In the genomic region with DNA sequence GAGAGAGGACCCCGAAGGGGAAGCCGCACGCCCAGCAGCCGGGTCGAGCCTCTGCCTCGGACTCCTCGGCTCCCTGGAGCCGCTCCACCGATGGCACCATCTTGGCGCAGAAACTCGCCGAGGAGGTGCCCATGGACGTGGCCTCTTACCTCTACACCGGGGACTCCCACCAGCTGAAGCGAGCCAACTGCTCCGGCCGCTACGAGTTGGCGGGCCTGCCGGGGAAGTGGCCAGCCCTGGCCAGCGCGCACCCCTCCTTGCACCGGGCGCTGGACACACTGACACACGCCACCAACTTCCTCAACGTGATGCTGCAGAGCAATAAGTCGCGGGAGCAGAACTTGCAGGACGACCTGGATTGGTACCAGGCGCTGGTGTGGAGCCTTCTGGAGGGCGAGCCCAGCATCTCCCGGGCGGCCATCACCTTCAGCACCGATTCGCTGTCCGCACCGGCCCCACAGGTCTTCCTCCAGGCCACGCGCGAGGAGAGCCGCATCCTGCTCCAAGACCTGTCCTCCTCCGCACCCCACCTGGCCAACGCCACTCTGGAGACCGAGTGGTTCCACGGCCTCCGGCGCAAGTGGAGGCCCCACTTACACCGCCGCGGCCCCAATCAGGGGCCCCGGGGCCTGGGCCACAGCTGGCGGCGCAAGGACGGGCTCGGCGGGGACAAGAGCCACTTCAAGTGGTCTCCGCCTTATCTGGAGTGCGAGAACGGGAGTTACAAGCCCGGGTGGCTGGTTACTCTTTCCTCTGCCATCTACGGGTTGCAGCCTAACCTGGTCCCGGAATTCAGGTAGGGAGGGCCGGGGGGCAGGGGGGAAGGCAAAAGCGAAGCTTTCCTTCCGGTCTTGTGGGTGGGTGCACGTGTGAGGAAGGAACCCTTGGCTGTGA, we compare ENCODE assay signal across 10 cellular contexts. TPM values are rescaled to one million over a fixed set of nuclear protein-coding genes. Genes with fewer than 3 reads are reported as not detected.
DNase-seq lines count a peak whose midpoint lies in the region; TF ChIP-seq lines count a peak whose summit lies in the region.
"Had no signal": no experiment of that assay in that cellular context is flagged by ENCODE, and none has a peak within 500 bp of the region (broad histone marks: within the 10 kb centered on the region; RNA-seq: fewer than 3 reads in every experiment).

No MANE protein-coding gene starts in this region.

- intact Hi-C loops in Caco-2 (cut with micrococcal nuclease; ENCODE audit: unreplicated experiment) = no loop called here

- no peaks in the 10 kb centered on the region for H3K4me1 Mint-ChIP-seq in Caco-2 (ENCODE audit: low read depth, unreplicated experiment)

- no peak overlapping the region for H3K27ac ChIP-seq in coronary artery

- TF ChIP-seq RAD21 in Ishikawa (IDR thresholded peaks at IDR 0.05; ENCODE audit: low read depth) = no peak

- no peak overlapping the region for H3K27ac Mint-ChIP-seq in Caco-2 (ENCODE audit: unreplicated experiment)
- H3K27ac Mint-ChIP-seq: immature natural killer cell; T-helper 1 cell treated with Interleukin-12 subunit alpha and Interleukin-12 subunit beta and Interleukin-4 antibody, amounts not matched to agents 30 μg/mL and 1 μg/mL, for 36 hours had no signal

- H3K36me3 ChIP-seq in Caco-2 (ENCODE audit: control insufficient read depth, insufficient read depth, low read length) (no peaks in the 10 kb centered on the region), mucosa of stomach (ENCODE audit: control insufficient read depth, insufficient read depth, low read length) (no peaks in the 10 kb centered on the region)

- TF ChIP-seq CTCF in Caco-2 (IDR thresholded peaks at IDR 0.05; ENCODE audit: insufficient read depth in 1 of 2, low read depth in 1 of 2, low read length in 1 of 2, severe bottlenecking in 1 of 2, unreplicated experiment in 1 of 2) (no peak), coronary artery (IDR thresholded peaks at IDR 0.05) (no peak)

- POLR2A ChIA-PET in Caco-2 (lab: Charles Lee) = no interaction called here

- H3K4me3 ChIP-seq in Caco-2 (ENCODE audit: low read depth, low read length) (no peak overlapping the region; the same call in 1 of the 2 replicates), coronary artery (peak overlapping the region; percentile 74), mucosa of stomach (ENCODE audit: low read length) (peak overlapping the region; percentile 60)

- peak overlapping the region; percentile 89 for H3K4me3 Mint-ChIP-seq in Caco-2 (ENCODE audit: unreplicated experiment)
- H3K4me3 Mint-ChIP-seq: T-helper 1 cell treated with Interleukin-12 subunit alpha and Interleukin-12 subunit beta and Interleukin-4 antibody, amounts not matched to agents 30 μg/mL and 1 μg/mL, for 36 hours had no signal

- no TSS peak for BruUV-seq in Caco-2 (replicated peaks; lab: Mats Ljungman, UMichigan)

- CTCF ChIA-PET in Caco-2 (lab: Charles Lee) = interaction anchor here (1.3 kb wide), 1 partner anchor 63 kb away, joined by 7 read pairs; no protein-coding TSS in a partner anchor

- H3K36me3 Mint-ChIP-seq in Caco-2 (ENCODE audit: insufficient read depth, unreplicated experiment) = peaks cover 9% of the 10 kb centered on the region

- H3K4me1 ChIP-seq in Caco-2 = peaks cover 6% of the 10 kb centered on the region
- H3K4me1 ChIP-seq in mucosa of stomach (ENCODE audit: control insufficient read depth, insufficient read depth, low read length) = peaks cover 22% of the 10 kb centered on the region

- peaks cover 9% of the 10 kb centered on the region for H3K9me3 Mint-ChIP-seq in Caco-2 (ENCODE audit: unreplicated experiment)

- H3K27me3 ChIP-seq in Caco-2 (replicated peaks; ENCODE audit: control insufficient read depth, insufficient read depth, low read length) (0 out of 2 replicates have a peak, but pooled peaks cover 3% of the 10 kb centered on the region), mucosa of stomach (ENCODE audit: control insufficient read depth, insufficient read depth, low read length) (peaks cover 43% of the 10 kb centered on the region)

- no peak overlapping the region for H3K9ac ChIP-seq in mucosa of stomach (ENCODE audit: low read length)

- DNase-seq in Caco-2 (peak in 1 of 2 experiments; percentile 26), coronary artery (ENCODE audit: low spot score) (no peak), inferior parietal cortex (ENCODE audit: extremely low spot score) (no peak), NCI-H2171 treated with DMSO at 0.1 percent for 48 hours (lab: John Stamatoyannopoulos, UW) (no peak), cortex of kidney (lab: John Stamatoyannopoulos, UW) (no peak), activated T-cell treated with anti-CD3 and anti-CD28 coated beads for 4 hours (no peak)
- DNase-seq: immature natural killer cell had no signal

- peaks cover 19% of the 10 kb centered on the region for H3K27me3 Mint-ChIP-seq in Caco-2 (ENCODE audit: insufficient read depth, unreplicated experiment)

- no peak for TF ChIP-seq EP300 in Ishikawa (IDR thresholded peaks at IDR 0.05; ENCODE audit: borderline replicate concordance)

- no peaks in the 10 kb centered on the region for H3K9me3 ChIP-seq in Caco-2
- no peaks in the 10 kb centered on the region for H3K9me3 ChIP-seq in mucosa of stomach (ENCODE audit: control insufficient read depth, low read length)

TF ChIP-seq in Ishikawa, 13 proteins besides CTCF, POLR2A, EP300 and RAD21:
- no peak for TF ChIP-seq YY1 (IDR thresholded peaks at IDR 0.05; ENCODE audit: low read depth)
- no peak for TF ChIP-seq ZBTB7A (IDR thresholded peaks at IDR 0.05; ENCODE audit: low read depth)
- TF ChIP-seq REST (IDR thresholded peaks at IDR 0.05; ENCODE audit: low read depth) = peak; percentile 68

RNA-seq across cellular contexts. Expression of gene GPR158, which starts 1.0 kb away (rescaled TPM):
- 0.05 and 0.07 TPM in 2 replicates for total RNA-seq in Caco-2 (2022)
